Comparison of ENCODE assay signal across 1 cellular context in genomic region chr2:200221055-200221692, GRCh38.
TF ChIP-seq lines count a peak whose summit lies in the region.

No MANE protein-coding gene starts in this region.

TF ChIP-seq in HepG2, 621 proteins besides CTCF, POLR2A, EP300 and RAD21 (continued from another document and continues in another):
- TF ChIP-seq, protein P1, sequence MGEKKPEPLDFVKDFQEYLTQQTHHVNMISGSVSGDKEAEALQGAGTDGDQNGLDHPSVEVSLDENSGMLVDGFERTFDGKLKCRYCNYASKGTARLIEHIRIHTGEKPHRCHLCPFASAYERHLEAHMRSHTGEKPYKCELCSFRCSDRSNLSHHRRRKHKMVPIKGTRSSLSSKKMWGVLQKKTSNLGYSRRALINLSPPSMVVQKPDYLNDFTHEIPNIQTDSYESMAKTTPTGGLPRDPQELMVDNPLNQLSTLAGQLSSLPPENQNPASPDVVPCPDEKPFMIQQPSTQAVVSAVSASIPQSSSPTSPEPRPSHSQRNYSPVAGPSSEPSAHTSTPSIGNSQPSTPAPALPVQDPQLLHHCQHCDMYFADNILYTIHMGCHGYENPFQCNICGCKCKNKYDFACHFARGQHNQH (CRISPR knock-in tag; IDR thresholded peaks at IDR 0.05) = peak; percentile 78; the same call in 1 of the 2 replicates
- no peak for TF ChIP-seq ZFP36L2 (CRISPR knock-in tag; IDR thresholded peaks at IDR 0.05)
- TF ChIP-seq SAP130 (CRISPR knock-in tag; IDR thresholded peaks at IDR 0.05; ENCODE audit: low read depth) = peak; percentile 98
- TF ChIP-seq MED13 (CRISPR knock-in tag; IDR thresholded peaks at IDR 0.05) = peak; percentile 80; the same call in 1 of the 2 replicates
- no peak for TF ChIP-seq NFKB2 (CRISPR knock-in tag; IDR thresholded peaks at IDR 0.05; ENCODE audit: borderline replicate concordance)
- 0 out of 2 replicates have a peak, but pooled peaks have one; percentile 25 for TF ChIP-seq CC2D1A (CRISPR knock-in tag; IDR thresholded peaks at IDR 0.05)
- no peak for TF ChIP-seq ZNF180 (CRISPR knock-in tag; IDR thresholded peaks at IDR 0.05; ENCODE audit: borderline replicate concordance, low read depth)
- no peak for TF ChIP-seq DNMT3B (CRISPR knock-in tag; conservative IDR thresholded peaks at IDR 0.05)
- peak; percentile 92 for TF ChIP-seq ZNF775 (CRISPR knock-in tag; IDR thresholded peaks at IDR 0.05; ENCODE audit: borderline replicate concordance)
- peak; percentile 73; the same call in 1 of the 2 replicates for TF ChIP-seq JUND (CRISPR knock-in tag; IDR thresholded peaks at IDR 0.05)
- no peak for TF ChIP-seq ZNF337 (CRISPR knock-in tag; IDR thresholded peaks at IDR 0.05; ENCODE audit: borderline replicate concordance, low read depth)
- peak; percentile 75; the same call in 1 of the 2 replicates for TF ChIP-seq RXRA (CRISPR knock-in tag; IDR thresholded peaks at IDR 0.05)
- TF ChIP-seq, protein P2, sequence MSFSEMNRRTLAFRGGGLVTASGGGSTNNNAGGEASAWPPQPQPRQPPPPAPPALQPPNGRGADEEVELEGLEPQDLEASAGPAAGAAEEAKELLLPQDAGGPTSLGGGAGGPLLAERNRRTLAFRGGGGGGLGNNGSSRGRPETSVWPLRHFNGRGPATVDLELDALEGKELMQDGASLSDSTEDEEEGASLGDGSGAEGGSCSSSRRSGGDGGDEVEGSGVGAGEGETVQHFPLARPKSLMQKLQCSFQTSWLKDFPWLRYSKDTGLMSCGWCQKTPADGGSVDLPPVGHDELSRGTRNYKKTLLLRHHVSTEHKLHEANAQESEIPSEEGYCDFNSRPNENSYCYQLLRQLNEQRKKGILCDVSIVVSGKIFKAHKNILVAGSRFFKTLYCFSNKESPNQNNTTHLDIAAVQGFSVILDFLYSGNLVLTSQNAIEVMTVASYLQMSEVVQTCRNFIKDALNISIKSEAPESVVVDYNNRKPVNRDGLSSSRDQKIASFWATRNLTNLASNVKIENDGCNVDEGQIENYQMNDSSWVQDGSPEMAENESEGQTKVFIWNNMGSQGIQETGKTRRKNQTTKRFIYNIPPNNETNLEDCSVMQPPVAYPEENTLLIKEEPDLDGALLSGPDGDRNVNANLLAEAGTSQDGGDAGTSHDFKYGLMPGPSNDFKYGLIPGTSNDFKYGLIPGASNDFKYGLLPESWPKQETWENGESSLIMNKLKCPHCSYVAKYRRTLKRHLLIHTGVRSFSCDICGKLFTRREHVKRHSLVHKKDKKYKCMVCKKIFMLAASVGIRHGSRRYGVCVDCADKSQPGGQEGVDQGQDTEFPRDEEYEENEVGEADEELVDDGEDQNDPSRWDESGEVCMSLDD (CRISPR knock-in tag; IDR thresholded peaks at IDR 0.05; ENCODE audit: borderline replicate concordance) = 0 out of 2 replicates have a peak, but pooled peaks have one; percentile 58
- TF ChIP-seq TBP (CRISPR knock-in tag; IDR thresholded peaks at IDR 0.05) = no peak
- TF ChIP-seq TMF1 (CRISPR knock-in tag; IDR thresholded peaks at IDR 0.05; ENCODE audit: low read depth) = no peak
- 0 out of 2 replicates have a peak, but pooled peaks have one; percentile 34 for TF ChIP-seq THAP7 (CRISPR knock-in tag; IDR thresholded peaks at IDR 0.05)
- no peak for TF ChIP-seq YEATS4 (CRISPR knock-in tag; IDR thresholded peaks at IDR 0.05; ENCODE audit: borderline replicate concordance)
- TF ChIP-seq ZNF34 (CRISPR knock-in tag; IDR thresholded peaks at IDR 0.05; ENCODE audit: borderline replicate concordance) = peak; percentile 75; the same call in 1 of the 2 replicates
- no peak for TF ChIP-seq ELK4 (CRISPR knock-in tag; IDR thresholded peaks at IDR 0.05; ENCODE audit: borderline replicate concordance)
- no peak for TF ChIP-seq IKZF1 (IDR thresholded peaks at IDR 0.05)
- TF ChIP-seq ZNF615 (CRISPR knock-in tag; IDR thresholded peaks at IDR 0.05; ENCODE audit: borderline replicate concordance) = peak; percentile 72; the same call in 1 of the 2 replicates
- TF ChIP-seq, protein P3, sequence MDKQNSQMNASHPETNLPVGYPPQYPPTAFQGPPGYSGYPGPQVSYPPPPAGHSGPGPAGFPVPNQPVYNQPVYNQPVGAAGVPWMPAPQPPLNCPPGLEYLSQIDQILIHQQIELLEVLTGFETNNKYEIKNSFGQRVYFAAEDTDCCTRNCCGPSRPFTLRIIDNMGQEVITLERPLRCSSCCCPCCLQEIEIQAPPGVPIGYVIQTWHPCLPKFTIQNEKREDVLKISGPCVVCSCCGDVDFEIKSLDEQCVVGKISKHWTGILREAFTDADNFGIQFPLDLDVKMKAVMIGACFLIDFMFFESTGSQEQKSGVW (CRISPR knock-in tag; IDR thresholded peaks at IDR 0.05; ENCODE audit: borderline replicate concordance) = no peak
- no peak for TF ChIP-seq SMARCE1 (IDR thresholded peaks at IDR 0.05; ENCODE audit: borderline replicate concordance)
- TF ChIP-seq MAFF (IDR thresholded peaks at IDR 0.05; ENCODE audit: low read depth, low read length) = peak; percentile 91
- TF ChIP-seq ZBTB20 (CRISPR knock-in tag; IDR thresholded peaks at IDR 0.05; ENCODE audit: borderline replicate concordance, low read depth) = peak; percentile 54; the same call in 1 of the 2 replicates
- TF ChIP-seq ZNF737 (CRISPR knock-in tag; IDR thresholded peaks at IDR 0.05; ENCODE audit: borderline replicate concordance) = no peak
- no peak; the same call in 1 of the 2 replicates for TF ChIP-seq ZNF747 (CRISPR knock-in tag; IDR thresholded peaks at IDR 0.05; ENCODE audit: borderline replicate concordance)
- TF ChIP-seq ZNF816 (CRISPR knock-in tag; IDR thresholded peaks at IDR 0.05; ENCODE audit: borderline replicate concordance) = no peak
- TF ChIP-seq RFXAP (CRISPR knock-in tag; IDR thresholded peaks at IDR 0.05; ENCODE audit: borderline replicate concordance) = 0 out of 2 replicates have a peak, but pooled peaks have one; percentile 35
- peak; percentile 78; the same call in 1 of the 2 replicates for TF ChIP-seq ZNF281 (CRISPR knock-in tag; IDR thresholded peaks at IDR 0.05; ENCODE audit: borderline replicate concordance)
- no peak for TF ChIP-seq NFE2 (CRISPR knock-in tag; IDR thresholded peaks at IDR 0.05)
- TF ChIP-seq, protein P4, sequence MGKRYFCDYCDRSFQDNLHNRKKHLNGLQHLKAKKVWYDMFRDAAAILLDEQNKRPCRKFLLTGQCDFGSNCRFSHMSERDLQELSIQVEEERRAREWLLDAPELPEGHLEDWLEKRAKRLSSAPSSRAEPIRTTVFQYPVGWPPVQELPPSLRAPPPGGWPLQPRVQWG (CRISPR knock-in tag; IDR thresholded peaks at IDR 0.05; ENCODE audit: borderline replicate concordance, low read depth) = no peak
- peak; percentile 87 for TF ChIP-seq KDM6A (CRISPR knock-in tag; IDR thresholded peaks at IDR 0.05; ENCODE audit: low read depth)
- 0 out of 2 replicates have a peak, but pooled peaks have one; percentile 58 for TF ChIP-seq HHEX (CRISPR knock-in tag; IDR thresholded peaks at IDR 0.05)
- TF ChIP-seq, protein P5, sequence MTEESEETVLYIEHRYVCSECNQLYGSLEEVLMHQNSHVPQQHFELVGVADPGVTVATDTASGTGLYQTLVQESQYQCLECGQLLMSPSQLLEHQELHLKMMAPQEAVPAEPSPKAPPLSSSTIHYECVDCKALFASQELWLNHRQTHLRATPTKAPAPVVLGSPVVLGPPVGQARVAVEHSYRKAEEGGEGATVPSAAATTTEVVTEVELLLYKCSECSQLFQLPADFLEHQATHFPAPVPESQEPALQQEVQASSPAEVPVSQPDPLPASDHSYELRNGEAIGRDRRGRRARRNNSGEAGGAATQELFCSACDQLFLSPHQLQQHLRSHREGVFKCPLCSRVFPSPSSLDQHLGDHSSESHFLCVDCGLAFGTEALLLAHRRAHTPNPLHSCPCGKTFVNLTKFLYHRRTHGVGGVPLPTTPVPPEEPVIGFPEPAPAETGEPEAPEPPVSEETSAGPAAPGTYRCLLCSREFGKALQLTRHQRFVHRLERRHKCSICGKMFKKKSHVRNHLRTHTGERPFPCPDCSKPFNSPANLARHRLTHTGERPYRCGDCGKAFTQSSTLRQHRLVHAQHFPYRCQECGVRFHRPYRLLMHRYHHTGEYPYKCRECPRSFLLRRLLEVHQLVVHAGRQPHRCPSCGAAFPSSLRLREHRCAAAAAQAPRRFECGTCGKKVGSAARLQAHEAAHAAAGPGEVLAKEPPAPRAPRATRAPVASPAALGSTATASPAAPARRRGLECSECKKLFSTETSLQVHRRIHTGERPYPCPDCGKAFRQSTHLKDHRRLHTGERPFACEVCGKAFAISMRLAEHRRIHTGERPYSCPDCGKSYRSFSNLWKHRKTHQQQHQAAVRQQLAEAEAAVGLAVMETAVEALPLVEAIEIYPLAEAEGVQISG (CRISPR knock-in tag; IDR thresholded peaks at IDR 0.05) = peak; percentile 25; the same call in 1 of the 2 replicates
- no peak for TF ChIP-seq GABPA (IDR thresholded peaks at IDR 0.05; ENCODE audit: low read depth, low read length)
- peak; percentile 37; the same call in 1 of the 2 replicates for TF ChIP-seq GABPA (CRISPR knock-in tag; IDR thresholded peaks at IDR 0.05; ENCODE audit: low read depth)
- TF ChIP-seq ZNF644 (CRISPR knock-in tag; IDR thresholded peaks at IDR 0.05; ENCODE audit: low read depth) = peak; percentile 71
- peak; percentile 88 for TF ChIP-seq SIX1 (CRISPR knock-in tag; IDR thresholded peaks at IDR 0.05; ENCODE audit: borderline replicate concordance)
- no peak for TF ChIP-seq MAFG (CRISPR knock-in tag; IDR thresholded peaks at IDR 0.05)
- TF ChIP-seq ARID2 (CRISPR knock-in tag; IDR thresholded peaks at IDR 0.05; ENCODE audit: borderline replicate concordance) = no peak
- peak; percentile 29; the same call in 1 of the 2 replicates for TF ChIP-seq SNAPC2 (CRISPR knock-in tag; IDR thresholded peaks at IDR 0.05)
- no peak for TF ChIP-seq ZBTB44 (CRISPR knock-in tag; IDR thresholded peaks at IDR 0.05)
- peak; percentile 73; the same call in 1 of the 2 replicates for TF ChIP-seq ZNF784 (CRISPR knock-in tag; IDR thresholded peaks at IDR 0.05; ENCODE audit: borderline replicate concordance)
- TF ChIP-seq ZBTB49 (CRISPR knock-in tag; IDR thresholded peaks at IDR 0.05; ENCODE audit: borderline replicate concordance) = no peak
